15 cellular contexts compared by ENCODE assay signal in genomic region chr2:211216221-211216620, GRCh38.
DNase-seq lines count a peak whose midpoint lies in the region; ATAC-seq and TF ChIP-seq lines count a peak whose summit lies in the region.
"Had no signal": no experiment of that assay in that cellular context is flagged by ENCODE, and none has a peak within 500 bp of the region (broad histone marks: within the 10 kb centered on the region; RNA-seq: fewer than 3 reads in every experiment).

No MANE protein-coding gene starts in this region.

- H3K27ac ChIP-seq in Panc1 (ENCODE audit: low read length), result no peak overlapping the region
- H3K27ac ChIP-seq: thoracic aorta had no signal

- no peaks in the 10 kb centered on the region for H3K4me1 ChIP-seq in Panc1 (ENCODE audit: control insufficient read depth, insufficient read depth, low read length)

- intact Hi-C loops in Panc1 (cut with micrococcal nuclease; ENCODE audit: unreplicated experiment), result no loop called here

- H3K36me3 ChIP-seq in Panc1 (ENCODE audit: control insufficient read depth, insufficient read depth, low read length), result no peaks in the 10 kb centered on the region
- H3K36me3 ChIP-seq: thoracic aorta had no signal

- H3K4me1 Mint-ChIP-seq in type B pancreatic cell (ENCODE audit: unreplicated experiment), result no peaks in the 10 kb centered on the region

- no peaks in the 10 kb centered on the region for H3K9me3 ChIP-seq in Panc1 (ENCODE audit: control insufficient read depth, insufficient read depth, low read depth, low read length)
- H3K9me3 ChIP-seq: thoracic aorta had no signal

- no peaks in the 10 kb centered on the region for H3K9me3 Mint-ChIP-seq in type B pancreatic cell

- CTCF ChIA-PET in Panc1 (lab: Charles Lee), result no interaction called here

- no peaks in the 10 kb centered on the region for H3K36me3 Mint-ChIP-seq in type B pancreatic cell
- H3K36me3 Mint-ChIP-seq: activated CD4-positive, alpha-beta memory T cell treated with anti-CD3 and anti-CD28 coated beads for 36 hours; activated naive CD8-positive, alpha-beta T cell had no signal

- ATAC-seq in Panc1 (no peak), esophagus mucosa (no peak), HG02623 (IDR thresholded peaks at IDR 0.05; ENCODE audit: unreplicated experiment) (no peak)
- ATAC-seq: left colon had no signal

- H3K27me3 ChIP-seq in Panc1 (ENCODE audit: control insufficient read depth, insufficient read depth, low read length), result no peaks in the 10 kb centered on the region

- DNase-seq in SIG-M5 treated with dmso at 0.1 percent for 504 hours (lab: John Stamatoyannopoulos, UW; ENCODE audit: unreplicated experiment) (peak; percentile 2), SIG-M5 (lab: John Stamatoyannopoulos, UW) (no peak), Panc1 (ENCODE audit: low read depth, low spot score) (no peak), foreskin melanocyte (peak; percentile 15), type B pancreatic cell (ENCODE audit: extremely low spot score, unreplicated experiment) (no peak), globus pallidus (ENCODE audit: low spot score) (no peak)
- DNase-seq: activated CD4-positive, alpha-beta memory T cell treated with anti-CD3 and anti-CD28 coated beads for 36 hours; left colon; NCI-H187; posterior cingulate gyrus; SHP77 had no signal

- in situ Hi-C loops in Panc1 (cut with HindIII; ENCODE audit: low pct_unique_long_range_greater_than_20kb, low sequenced_read_pairs), result no loop called here

- no peak overlapping the region for H3K4me3 ChIP-seq in Panc1 (ENCODE audit: low read depth in 2 of 2, low read length in 2 of 2)
- H3K4me3 ChIP-seq: thoracic aorta had no signal

- TF ChIP-seq CTCF in Panc1 (IDR thresholded peaks at IDR 0.05) (peak; percentile 14; the same call in 1 of the 2 replicates), type B pancreatic cell (conservative IDR thresholded peaks at IDR 0.05) (peak; percentile 58)

- POLR2A ChIA-PET in Panc1 (lab: Charles Lee), result no interaction called here

- no peak overlapping the region for H3K27ac Mint-ChIP-seq in type B pancreatic cell
- H3K27ac Mint-ChIP-seq: activated CD4-positive, alpha-beta memory T cell treated with anti-CD3 and anti-CD28 coated beads for 36 hours; activated naive CD8-positive, alpha-beta T cell had no signal

- no peak overlapping the region for H3K4me3 Mint-ChIP-seq in type B pancreatic cell
- H3K4me3 Mint-ChIP-seq: activated CD4-positive, alpha-beta memory T cell treated with anti-CD3 and anti-CD28 coated beads for 36 hours; activated naive CD8-positive, alpha-beta T cell had no signal

- H3K27me3 Mint-ChIP-seq in type B pancreatic cell, result no peaks in the 10 kb centered on the region
- H3K27me3 Mint-ChIP-seq: activated CD4-positive, alpha-beta memory T cell treated with anti-CD3 and anti-CD28 coated beads for 36 hours; activated naive CD8-positive, alpha-beta T cell had no signal

- BruUV-seq in Panc1 (replicated peaks; lab: Mats Ljungman, UMichigan), result no TSS peak

Comparison
In these comparisons a context has a peak if more than half of its experiments do, and no peak if none do; other contexts are left out.
1. DNase-seq: peak in SIG-M5 treated with dmso at 0.1 percent for 504 hours (single experiment) and foreskin melanocyte (single experiment); none in SIG-M5 (single experiment), Panc1 (single experiment), type B pancreatic cell (single experiment) and globus pallidus (single experiment).